24 cellular contexts compared by ENCODE assay signal in the genomic region with DNA sequence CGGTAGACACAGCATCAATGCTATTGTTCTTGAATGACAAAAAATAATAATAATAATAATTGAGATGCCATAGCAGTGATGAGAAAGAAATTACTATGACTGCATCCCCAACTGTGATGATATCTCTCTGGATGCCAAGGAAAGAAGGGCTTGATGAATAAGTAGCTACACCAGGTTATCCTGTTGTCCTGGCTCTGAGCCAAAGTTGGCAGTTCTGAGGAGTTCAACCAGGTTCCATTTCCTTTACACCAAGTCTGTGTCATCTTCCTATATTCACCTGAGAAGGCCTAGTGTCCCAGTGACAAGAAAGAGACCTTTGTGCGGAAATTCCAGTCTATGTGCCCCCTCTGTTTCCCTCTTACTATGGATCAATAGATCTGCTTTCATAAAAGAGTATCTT. TPM values are rescaled to one million over a fixed set of nuclear protein-coding genes. Genes with fewer than 3 reads are reported as not detected.
A peak's percentile ranks its signal among the peaks of the same experiment; 100 is the strongest.
DNase-seq lines count a peak whose midpoint lies in the region; ATAC-seq and TF ChIP-seq lines count a peak whose summit lies in the region.
"Had no signal": no experiment of that assay in that cellular context is flagged by ENCODE, and none has a peak within 500 bp of the region (broad histone marks: within the 10 kb centered on the region; RNA-seq: fewer than 3 reads in every experiment).

No MANE protein-coding gene starts in this region.

- in situ Hi-C loops in transverse colon (cut with MboI; ENCODE audit: low pct_ligation_motif_present in 1 of 4, low pct_unique_long_range_greater_than_20kb in 1 of 4, low sequenced_read_pairs in 3 of 4): loop anchor here in 3 of 4 donors (5.0 to 10.0 kb wide), 4 partner anchors 85 to 423 kb away; no protein-coding TSS in a partner anchor

- no peaks in the 10 kb centered on the region for H3K36me3 Mint-ChIP-seq in activated naive CD8-positive, alpha-beta T cell
- H3K36me3 Mint-ChIP-seq in activated naive CD8-positive, alpha-beta T cell treated with anti-CD3 and anti-CD28 coated beads, Interleukin-2, amount 50 U/mL, for 24 hours (ENCODE audit: low read depth): no peaks in the 10 kb centered on the region
- no peaks in the 10 kb centered on the region for H3K36me3 Mint-ChIP-seq in mesothelial cell of epicardium
- H3K36me3 Mint-ChIP-seq: stimulated activated naive B cell treated with anti-CD40 and anti-IgM and Interleukin-4, amounts not matched to agents 10 μg/mL and 1 μg/mL and 100 μg/mL, for 72 hours; T-cell had no signal

- no peak overlapping the region for H2AFZ ChIP-seq in OCI-LY1 (ENCODE audit: low read length)
- H2AFZ ChIP-seq: hepatocyte had no signal

- WGBS in transverse colon (ENCODE audit: low coverage in 1 of 2), 2 donors: 88 to 94% methylated on average over 1 to 2 of the region's 2 CpGs

- no peak overlapping the region for H3K4me3 Mint-ChIP-seq in activated naive CD8-positive, alpha-beta T cell
- no peak overlapping the region for H3K4me3 Mint-ChIP-seq in activated naive CD8-positive, alpha-beta T cell treated with anti-CD3 and anti-CD28 coated beads, Interleukin-2, amount 50 U/mL, for 24 hours
- no peak overlapping the region for H3K4me3 Mint-ChIP-seq in mesothelial cell of epicardium
- H3K4me3 Mint-ChIP-seq: activated CD4-positive, alpha-beta T cell treated with anti-CD3 and anti-CD28 coated beads, Interleukin-2, amount 10 ng/mL, durations not matched to agents 24 days and 14 days; H9; T-cell had no signal

- H3K27ac Mint-ChIP-seq in activated naive CD8-positive, alpha-beta T cell: peak overlapping the region; percentile 10
- no peak overlapping the region for H3K27ac Mint-ChIP-seq in activated naive CD8-positive, alpha-beta T cell treated with anti-CD3 and anti-CD28 coated beads, Interleukin-2, amount 50 U/mL, for 24 hours
- H3K27ac Mint-ChIP-seq in mesothelial cell of epicardium: peak overlapping the region; percentile 77
- H3K27ac Mint-ChIP-seq: H9 had no signal

- H3K9me2 ChIP-seq in OCI-LY1 (ENCODE audit: low read depth, low read length): no peaks in the 10 kb centered on the region

- ATAC-seq in activated naive CD8-positive, alpha-beta T cell treated with anti-CD3 and anti-CD28 coated beads, Interleukin-2, amount 50 U/mL, for 24 hours: no peak
- ATAC-seq: foreskin keratinocyte, lower lobe of right lung, pancreas, sciatic nerve, T-cell had no signal

- no peak for DNase-seq in activated naive CD8-positive, alpha-beta T cell treated with anti-CD3 and anti-CD28 coated beads, Interleukin-2, amount 50 U/mL, for 24 hours
- no peak for DNase-seq in mesothelial cell of epicardium (ENCODE audit: low spot score in 2 of 2, unreplicated experiment in 2 of 2)
- DNase-seq in transverse colon: no peak
- DNase-seq in left ventricle myocardium inferior: no peak
- DNase-seq in NCI-H748 (lab: John Stamatoyannopoulos, UW; ENCODE audit: unreplicated experiment): no peak
- DNase-seq: activated CD8-positive, alpha-beta memory T cell treated with anti-CD3 and anti-CD28 coated beads, Interleukin-2, amount 50 U/mL, for 48 hours; activated effector memory CD4-positive, alpha-beta T cell treated with anti-CD3 and anti-CD28 coated beads, Interleukin-2, amount 50 U/mL, for 16 hours; amygdala; dorsolateral prefrontal cortex; H9; lower lobe of right lung; NCI-H2081 treated with DMSO at 0.1 percent for 48 hours; NCI-H524; pancreas; stimulated activated naive B cell treated with anti-CD40 and anti-IgM and Interleukin-4, amounts not matched to agents 10 μg/mL and 1 μg/mL and 100 μg/mL, for 72 hours had no signal

- no peak for TF ChIP-seq EP300 in transverse colon (IDR thresholded peaks at IDR 0.05; ENCODE audit: low read depth)

- H3K4me1 ChIP-seq in OCI-LY1 (ENCODE audit: insufficient read depth, low read length, severe bottlenecking): peaks cover 58% of the 10 kb centered on the region
- peaks cover 13 to 37% (median 22%) of the 10 kb centered on the region in 4 donors for H3K4me1 ChIP-seq in transverse colon
- peaks cover 21% of the 10 kb centered on the region for H3K4me1 ChIP-seq in left ventricle myocardium inferior
- H3K4me1 ChIP-seq: foreskin keratinocyte had no signal

- H3K9me3 Mint-ChIP-seq in activated naive CD8-positive, alpha-beta T cell (ENCODE audit: low read depth): no peaks in the 10 kb centered on the region
- H3K9me3 Mint-ChIP-seq in activated naive CD8-positive, alpha-beta T cell treated with anti-CD3 and anti-CD28 coated beads, Interleukin-2, amount 50 U/mL, for 24 hours: no peaks in the 10 kb centered on the region
- no peaks in the 10 kb centered on the region for H3K9me3 Mint-ChIP-seq in mesothelial cell of epicardium
- H3K9me3 Mint-ChIP-seq: stimulated activated naive B cell treated with anti-CD40 and anti-IgM and Interleukin-4, amounts not matched to agents 10 μg/mL and 1 μg/mL and 100 μg/mL, for 72 hours; T-cell had no signal

- H3K27me3 Mint-ChIP-seq in activated naive CD8-positive, alpha-beta T cell: no peaks in the 10 kb centered on the region
- H3K27me3 Mint-ChIP-seq in activated naive CD8-positive, alpha-beta T cell treated with anti-CD3 and anti-CD28 coated beads, Interleukin-2, amount 50 U/mL, for 24 hours: peaks cover 28% of the 10 kb centered on the region
- no peaks in the 10 kb centered on the region for H3K27me3 Mint-ChIP-seq in mesothelial cell of epicardium (ENCODE audit: low read depth)

- H3K36me3 ChIP-seq in OCI-LY1 (ENCODE audit: insufficient read depth, low read length) (no peaks in the 10 kb centered on the region), transverse colon (no peaks in the 10 kb centered on the region), left ventricle myocardium inferior (no peaks in the 10 kb centered on the region)
- H3K36me3 ChIP-seq: lower lobe of right lung, pancreas, tibial nerve had no signal

- no peak overlapping the region for H3K9ac ChIP-seq in OCI-LY1 (ENCODE audit: low read length)

- H3F3A ChIP-seq in OCI-LY1 (ENCODE audit: insufficient read depth, low read length): no peaks in the 10 kb centered on the region

- no peak for TF ChIP-seq CTCF in OCI-LY1 (IDR thresholded peaks at IDR 0.05; ENCODE audit: low read length)
- no peak for TF ChIP-seq CTCF in mesothelial cell of epicardium (IDR thresholded peaks at IDR 0.05; ENCODE audit: unreplicated experiment)
- TF ChIP-seq CTCF in transverse colon (IDR thresholded peaks at IDR 0.05): no peak
- no peak for TF ChIP-seq CTCF in left ventricle myocardium inferior (IDR thresholded peaks at IDR 0.05; ENCODE audit: borderline replicate concordance)

- no peaks in the 10 kb centered on the region for H4K20me1 ChIP-seq in OCI-LY1 (ENCODE audit: insufficient read depth, low read length)

- H3K4me3 ChIP-seq in OCI-LY1 (ENCODE audit: low read depth, low read length, poor library complexity, severe bottlenecking) (no peak overlapping the region), transverse colon (no peak overlapping the region), left ventricle myocardium inferior (no peak overlapping the region)
- H3K4me3 ChIP-seq: dorsolateral prefrontal cortex, hepatocyte, lower lobe of right lung, pancreas, tibial nerve had no signal

- TF ChIP-seq POLR2A in transverse colon (IDR thresholded peaks at IDR 0.05): no peak

- H3K4me2 ChIP-seq in OCI-LY1 (ENCODE audit: low read length): no peak overlapping the region
- H3K4me2 ChIP-seq: hepatocyte had no signal

- intact Hi-C loops in transverse colon (cut with DNase I; ENCODE audit: low total_unique reads) (loop anchor here (10.0 kb wide), 1 partner anchor 243 kb away; no protein-coding TSS in a partner anchor), left ventricle myocardium inferior (cut with micrococcal nuclease) (loop anchor here (5.0 kb wide), 1 partner anchor 85 kb away; no protein-coding TSS in a partner anchor)

- H3K4me1 Mint-ChIP-seq in activated naive CD8-positive, alpha-beta T cell (ENCODE audit: low read depth): peaks cover 40% of the 10 kb centered on the region
- peaks cover 51% of the 10 kb centered on the region for H3K4me1 Mint-ChIP-seq in activated naive CD8-positive, alpha-beta T cell treated with anti-CD3 and anti-CD28 coated beads, Interleukin-2, amount 50 U/mL, for 24 hours
- peaks cover 30% of the 10 kb centered on the region for H3K4me1 Mint-ChIP-seq in mesothelial cell of epicardium

- no peaks in the 10 kb centered on the region for H3K79me2 ChIP-seq in OCI-LY1 (ENCODE audit: insufficient read depth, low read length)

- peak overlapping the region; percentile 84 for H3K27ac ChIP-seq in OCI-LY1 (ENCODE audit: low read depth, low read length, poor library complexity, severe bottlenecking)
- H3K27ac ChIP-seq in transverse colon: peak overlapping the region; percentile 70 to 79 (median 76)
- H3K27ac ChIP-seq in left ventricle myocardium inferior (replicated peaks): no peak overlapping the region
- H3K27ac ChIP-seq: dorsolateral prefrontal cortex, epithelial cell of prostate, foreskin keratinocyte, tibial nerve had no signal

- H3K27me3 ChIP-seq in OCI-LY1 (ENCODE audit: insufficient read depth, low read length) (no peaks in the 10 kb centered on the region), transverse colon (no peaks in the 10 kb centered on the region), left ventricle myocardium inferior (ENCODE audit: low read depth) (no peaks in the 10 kb centered on the region)
- H3K27me3 ChIP-seq: dorsolateral prefrontal cortex, foreskin keratinocyte, hepatocyte, pancreas, tibial nerve had no signal

- H3K9me3 ChIP-seq in OCI-LY1 (ENCODE audit: low read length) (no peaks in the 10 kb centered on the region), transverse colon (no peaks in the 10 kb centered on the region), left ventricle myocardium inferior (replicated peaks) (peaks cover 3% of the 10 kb centered on the region)
- H3K9me3 ChIP-seq: lower lobe of right lung, pancreas, tibial nerve had no signal

RNA-seq across cellular contexts. Expression of gene MAML3, which starts 3.4 kb away (rescaled TPM):
- 24.8 to 26.9 TPM (median 26.0 TPM) in 3 replicates for total RNA-seq in mesothelial cell of epicardium
- total RNA-seq in transverse colon: 10 to 100 TPM; 16.1 to 40.0 (median 18.1) TPM
- 2.6 TPM for total RNA-seq in left ventricle myocardium inferior
